ENCODE assay signal across 20 cellular contexts in the genomic region with DNA sequence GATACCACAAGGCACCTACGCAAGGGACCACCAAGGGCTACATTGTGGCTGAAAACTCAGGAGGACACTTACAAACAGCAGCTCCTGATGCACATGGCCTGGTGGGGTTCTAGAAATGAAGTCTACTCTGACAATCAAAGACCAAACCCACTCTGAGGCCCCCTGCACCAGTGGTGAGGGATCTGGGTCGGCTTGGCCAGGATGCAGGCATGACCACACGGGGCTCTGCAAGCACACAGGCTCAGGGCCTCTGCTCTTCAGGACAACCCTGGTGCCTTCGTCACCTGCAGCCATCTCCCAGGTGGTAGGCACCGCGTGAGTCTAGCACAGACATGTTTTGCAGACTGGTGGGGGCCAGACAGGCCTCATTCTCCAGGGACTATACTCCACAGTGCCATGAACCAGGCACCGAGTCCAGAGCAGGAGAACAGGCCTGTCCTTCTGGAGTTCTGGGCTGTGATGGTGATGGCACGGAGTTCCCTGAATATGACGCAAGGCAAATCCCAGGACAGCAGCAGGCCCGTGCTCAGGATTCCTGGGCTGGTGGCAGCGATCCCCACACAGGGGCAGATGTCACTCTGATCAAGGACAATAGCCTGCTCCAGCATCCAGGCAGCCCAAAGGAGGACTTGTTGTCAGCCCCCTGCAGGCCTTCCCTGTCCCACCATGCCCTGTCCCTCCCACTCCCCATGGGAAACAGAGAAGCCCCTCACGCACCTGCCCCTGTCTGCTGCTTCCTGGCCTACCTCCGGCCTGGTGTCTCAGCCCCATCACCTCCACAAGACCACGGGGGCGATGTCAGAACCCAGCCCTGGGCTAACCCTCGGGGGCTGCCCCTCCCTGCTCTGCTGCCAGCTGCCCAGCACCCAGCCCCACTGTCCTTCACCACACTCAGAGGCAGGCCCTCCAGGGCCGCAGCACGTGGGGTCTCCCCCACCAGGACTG. TPM values are rescaled to one million over a fixed set of nuclear protein-coding genes. Genes with fewer than 3 reads are reported as not detected.
A peak's percentile ranks its signal among the peaks of the same experiment; 100 is the strongest.
DNase-seq lines count a peak whose midpoint lies in the region; ATAC-seq and TF ChIP-seq lines count a peak whose summit lies in the region.
"Had no signal": no experiment of that assay in that cellular context is flagged by ENCODE, and none has a peak within 500 bp of the region (broad histone marks: within the 10 kb centered on the region; RNA-seq: fewer than 3 reads in every experiment).

No MANE protein-coding gene starts in this region.

- peak overlapping the region; percentile 75 for H3K23ac ChIP-seq in neuronal stem cell (ENCODE audit: low read depth, low read length, poor library complexity)

- H3K18ac ChIP-seq in neuronal stem cell (ENCODE audit: low read length) = peak overlapping the region; percentile 35

- H3K14ac ChIP-seq in neuronal stem cell (ENCODE audit: low read length) = peak overlapping the region; percentile 61

- no peak overlapping the region for H3K4me3 ChIP-seq in right atrium auricular region
- H3K4me3 ChIP-seq in left ventricle myocardium inferior = no peak overlapping the region
- no peak overlapping the region for H3K4me3 ChIP-seq in coronary artery
- H3K4me3 ChIP-seq in neuronal stem cell (ENCODE audit: low read length in 2 of 2) = no peak overlapping the region
- H3K4me3 ChIP-seq in foreskin fibroblast (ENCODE audit: low read depth in 1 of 2, low read length in 2 of 2) = no peak overlapping the region
- H3K4me3 ChIP-seq: heart left ventricle, tibial artery had no signal

- H4K8ac ChIP-seq in neuronal stem cell (ENCODE audit: low read depth, low read length) = no peak overlapping the region

- H4K91ac ChIP-seq in neuronal stem cell (ENCODE audit: low read depth, low read length, poor library complexity) = no peak overlapping the region

- ATAC-seq in GM21381 (IDR thresholded peaks at IDR 0.05; ENCODE audit: unreplicated experiment) = no peak
- ATAC-seq: heart left ventricle had no signal

- H3K4me1 ChIP-seq in right atrium auricular region = no peaks in the 10 kb centered on the region
- H3K4me1 ChIP-seq in left ventricle myocardium inferior = no peaks in the 10 kb centered on the region
- peaks cover 0 to 5% of the 10 kb centered on the region in 2 donors for H3K4me1 ChIP-seq in neuronal stem cell (ENCODE audit: control insufficient read depth in 2 of 2, insufficient read depth in 1 of 2, low read depth in 1 of 2, low read length in 2 of 2)
- H3K4me1 ChIP-seq: heart left ventricle had no signal

- no CpG with 5 or more reads among the region's 18 CpGs for WGBS in neuronal stem cell (ENCODE audit: extremely low coverage in 2 of 2, insufficient read length in 2 of 2, insufficient replicate concordance in 1 of 2), 2 donors

- no peak overlapping the region for H2BK15ac ChIP-seq in neuronal stem cell (ENCODE audit: low read length)

- no peak overlapping the region for H2BK12ac ChIP-seq in neuronal stem cell (ENCODE audit: low read length)

- no peak overlapping the region for H2AFZ ChIP-seq in neuronal stem cell (ENCODE audit: low read length)

- H3K27me3 ChIP-seq in right atrium auricular region (no peaks in the 10 kb centered on the region), left ventricle myocardium inferior (ENCODE audit: low read depth) (no peaks in the 10 kb centered on the region), neuronal stem cell (ENCODE audit: control insufficient read depth in 3 of 3, insufficient read depth in 3 of 3, low read depth in 1 of 3, low read length in 3 of 3) (no peaks in the 10 kb centered on the region)
- H3K27me3 ChIP-seq: heart left ventricle, tibial artery had no signal

- H3K9ac ChIP-seq in neuronal stem cell (ENCODE audit: low read depth, low read length, poor library complexity) = peak overlapping the region; percentile 53

- no peak overlapping the region for H2BK120ac ChIP-seq in neuronal stem cell (ENCODE audit: low read depth, low read length)

- H3K4ac ChIP-seq in neuronal stem cell (ENCODE audit: low read length) = no peak overlapping the region

- H2AK5ac ChIP-seq in neuronal stem cell (ENCODE audit: low read depth, low read length) = peak overlapping the region; percentile 17

- H3K79me1 ChIP-seq in neuronal stem cell (ENCODE audit: low read depth, low read length) = peaks cover 10% of the 10 kb centered on the region

- TF ChIP-seq CTCF in right atrium auricular region (IDR thresholded peaks at IDR 0.05) (no peak), left ventricle myocardium inferior (IDR thresholded peaks at IDR 0.05; ENCODE audit: borderline replicate concordance) (no peak), coronary artery (IDR thresholded peaks at IDR 0.05) (no peak), foreskin fibroblast (IDR thresholded peaks at IDR 0.05; ENCODE audit: low read depth, low read length) (no peak)

- H3K4me2 ChIP-seq in neuronal stem cell (ENCODE audit: insufficient read depth, low read length, poor library complexity, severe bottlenecking) = no peak overlapping the region

- intact Hi-C loops in left ventricle myocardium inferior (cut with micrococcal nuclease) = no loop called here

- peak; percentile 28 for DNase-seq in right atrium auricular region (ENCODE audit: low spot score)
- no peak for DNase-seq in left ventricle myocardium inferior
- peak; percentile 72 for DNase-seq in coronary artery (ENCODE audit: low spot score)
- DNase-seq in neuronal stem cell (ENCODE audit: low spot score) = no peak
- DNase-seq in foreskin fibroblast = no peak
- no peak for DNase-seq in stimulated activated CD4-positive, alpha-beta T cell treated with anti-CD3 and anti-CD28 coated beads, Interleukin-15, amount 100 ng/mL, for 24 hours
- DNase-seq in NCI-H2029 (lab: John Stamatoyannopoulos, UW) = no peak
- DNase-seq: activated CD4-positive, CD25-positive, alpha-beta regulatory T cell treated with anti-CD3 and anti-CD28 coated beads, Interleukin-2, amount 50 U/mL, for 72 hours; activated naive CD4-positive, alpha-beta T cell treated with anti-CD3 and anti-CD28 coated beads for 36 hours; anterior cingulate cortex; central memory CD4-positive, alpha-beta T cell; effector memory CD4-positive, alpha-beta T cell; HCEC 1CT; NCI-H1092 treated with DMSO at 0.1 percent for 48 hours; nephron progenitor cell; T1000 had no signal

- no peak overlapping the region for H2BK5ac ChIP-seq in neuronal stem cell (ENCODE audit: low read length)

- no peaks in the 10 kb centered on the region for H3K9me3 ChIP-seq in right atrium auricular region
- H3K9me3 ChIP-seq in left ventricle myocardium inferior (replicated peaks) = no peaks in the 10 kb centered on the region
- H3K9me3 ChIP-seq in neuronal stem cell (replicated peaks in 1 of 2; ENCODE audit: control insufficient read depth in 2 of 2, insufficient read depth in 1 of 2, low read depth in 1 of 2, low read length in 2 of 2) = no peaks in the 10 kb centered on the region
- H3K9me3 ChIP-seq: heart left ventricle, tibial artery had no signal

- H3K27ac ChIP-seq in right atrium auricular region (no peak overlapping the region), left ventricle myocardium inferior (replicated peaks) (no peak overlapping the region), coronary artery (no peak overlapping the region), neuronal stem cell (replicated peaks; ENCODE audit: low read length) (no peak overlapping the region)
- H3K27ac ChIP-seq: heart left ventricle, tibial artery had no signal

- H3K36me3 ChIP-seq in right atrium auricular region (no peaks in the 10 kb centered on the region), left ventricle myocardium inferior (no peaks in the 10 kb centered on the region), neuronal stem cell (replicated peaks in 1 of 2; ENCODE audit: control insufficient read depth in 2 of 2, insufficient read depth in 2 of 2, low read length in 2 of 2) (no peaks in the 10 kb centered on the region)
- H3K36me3 ChIP-seq: heart left ventricle had no signal

RNA-seq across cellular contexts. Expression of gene GNB1L, which starts 36.1 kb away (rescaled TPM):
- 1 to 10 TPM; 2.6 to 4.7 TPM for total RNA-seq in right atrium auricular region
- total RNA-seq in left ventricle myocardium inferior = 2.9 TPM
- polyA plus RNA-seq in neuronal stem cell (2013, experiment 1 of 2) = 7.9 TPM
- 8.3 TPM for polyA plus RNA-seq in neuronal stem cell (2013, experiment 2 of 2)

RNA-seq across cellular contexts. Expression of gene RTL10, which starts 36.1 kb away (rescaled TPM):
- total RNA-seq in right atrium auricular region (1 to 10 TPM; 7.9 to 8.1 TPM), left ventricle myocardium inferior (6.6 TPM)
- 9.7 TPM for polyA plus RNA-seq in neuronal stem cell (2013, experiment 1 of 2)
- 10.2 TPM for polyA plus RNA-seq in neuronal stem cell (2013, experiment 2 of 2)

RNA-seq across cellular contexts. Expression of gene TBX1, which starts 58.0 kb away (rescaled TPM):
- total RNA-seq in right atrium auricular region (under 1 TPM in 1 of 2 donors, not detected in 1; 0.24 TPM), left ventricle myocardium inferior (8.0 TPM)
- 0.31 TPM for polyA plus RNA-seq in neuronal stem cell (2013, experiment 1 of 2)
- polyA plus RNA-seq in neuronal stem cell (2013, experiment 2 of 2) = 0.26 TPM
- total RNA-seq: activated naive CD4-positive, alpha-beta T cell treated with anti-CD3 and anti-CD28 coated beads for 36 hours had no signal
- polyA plus RNA-seq: AG04450 had no signal

Comparison
In these comparisons a context has a peak if more than half of its experiments do, and no peak if none do; other contexts are left out.
1. DNase-seq: peak in right atrium auricular region (single experiment) and coronary artery (single experiment); none in left ventricle myocardium inferior (single experiment), neuronal stem cell (single experiment), foreskin fibroblast (0 of 2), stimulated activated CD4-positive, alpha-beta T cell treated with anti-CD3 and anti-CD28 coated beads, Interleukin-15, amount 100 ng/mL, for 24 hours (single experiment) and NCI-H2029 (single experiment).